In genomic region chr3:128569756-128570155, GRCh38 we compare ENCODE assay signal across 35 cellular contexts.
"Had no signal": no experiment of that assay in that cellular context is flagged by ENCODE, and none has a peak within 500 bp of the region (broad histone marks: within the 10 kb centered on the region; RNA-seq: fewer than 3 reads in every experiment).

No MANE protein-coding gene starts in this region.

- H3K27ac Mint-ChIP-seq: activated CD4-positive, alpha-beta T cell treated with anti-CD3 and anti-CD28 coated beads for 36 hours; activated CD4-positive, alpha-beta T cell treated with anti-CD3 and anti-CD28 coated beads, Interleukin-2, amount 10 ng/mL, durations not matched to agents 7 days and 5 days; activated CD8-positive, alpha-beta T cell treated with anti-CD3 and anti-CD28 coated beads, Interleukin-2, amount 10 ng/mL, durations not matched to agents 7 days and 5 days; activated naive CD4-positive, alpha-beta T cell treated with anti-CD3 and anti-CD28 coated beads, Interleukin-2, amount 10 ng/mL, durations not matched to agents 7 days and 5 days; activated naive CD8-positive, alpha-beta T cell; activated naive CD8-positive, alpha-beta T cell treated with anti-CD3 and anti-CD28 coated beads, Interleukin-2, amount 50 U/mL, for 24 hours; brain; WTC11 had no signal

- DNase-seq: activated CD4-positive, alpha-beta T cell treated with anti-CD3 and anti-CD28 coated beads for 36 hours; activated CD4-positive, alpha-beta T cell treated with anti-CD3 and anti-CD28 coated beads, Interleukin-2, amount 10 ng/mL, durations not matched to agents 7 days and 5 days; activated CD4-positive, alpha-beta T cell treated with anti-CD3 and anti-CD28 coated beads, Interleukin-2, amount 50 U/mL, for 48 hours; activated CD8-positive, alpha-beta memory T cell treated with anti-CD3 and anti-CD28 coated beads, Interleukin-2, amount 50 U/mL, for 4 hours; activated CD8-positive, alpha-beta T cell treated with anti-CD3 and anti-CD28 coated beads, Interleukin-2, amount 10 ng/mL, durations not matched to agents 7 days and 5 days; activated effector memory CD4-positive, alpha-beta T cell treated with Interleukin-2 at 50 U/mL for 16 hours; activated naive CD4-positive, alpha-beta T cell treated with anti-CD3 and anti-CD28 coated beads, Interleukin-2, amount 10 ng/mL, durations not matched to agents 7 days and 5 days; activated naive CD8-positive, alpha-beta T cell treated with anti-CD3 and anti-CD28 coated beads, Interleukin-2, amount 50 U/mL, for 24 hours; activated T-cell treated with anti-CD3 and anti-CD28 coated beads for 4 hours; activated T-cell treated with anti-CD3 and anti-CD28 coated beads, Interleukin-2, amount 50 U/mL, for 4 hours; anterior cingulate cortex; caudate nucleus; cerebellar nuclear complex; NCI-H1092 treated with DMSO at 0.1 percent for 48 hours; NCI-H1417; NCI-H146; NCI-H187; NCI-H2029 treated with DMSO at 0.1 percent for 48 hours; NCI-H2107; NCI-H2171 treated with DMSO at 0.1 percent for 48 hours; NCI-H2227 treated with DMSO at 0.1 percent for 48 hours; NCI-H446 treated with DMSO at 0.1 percent for 48 hours; NCI-H524; NCI-H69; NCI-H82; SHP77; SJCRH30; T1000 had no signal

- H3K9me3 Mint-ChIP-seq: activated CD4-positive, alpha-beta T cell treated with anti-CD3 and anti-CD28 coated beads, Interleukin-2, amount 10 ng/mL, durations not matched to agents 7 days and 5 days; activated naive CD4-positive, alpha-beta T cell treated with anti-CD3 and anti-CD28 coated beads, Interleukin-2, amount 10 ng/mL, durations not matched to agents 7 days and 5 days; activated naive CD8-positive, alpha-beta T cell treated with anti-CD3 and anti-CD28 coated beads, Interleukin-2, amount 50 U/mL, for 24 hours; activated T-cell treated with anti-CD3 and anti-CD28 coated beads, Interleukin-2, amount 50 U/mL, for 4 hours; WTC11 had no signal

- ATAC-seq: activated CD4-positive, alpha-beta T cell treated with anti-CD3 and anti-CD28 coated beads for 36 hours; activated CD4-positive, CD25-positive, alpha-beta regulatory T cell treated with anti-CD3 and anti-CD28 coated beads, Interleukin-2, amount 50 U/mL, for 24 hours; activated CD8-positive, alpha-beta T cell treated with anti-CD3 and anti-CD28 coated beads, Interleukin-2, amount 10 ng/mL, durations not matched to agents 7 days and 5 days; activated naive CD8-positive, alpha-beta T cell treated with anti-CD3 and anti-CD28 coated beads, Interleukin-2, amount 50 U/mL, for 24 hours; activated T-cell treated with anti-CD3 and anti-CD28 coated beads, Interleukin-2, amount 50 U/mL, for 4 hours; Panc1; WTC11 had no signal

- H3K36me3 ChIP-seq: SJCRH30 had no signal

- H3K4me3 Mint-ChIP-seq: activated CD4-positive, alpha-beta T cell treated with anti-CD3 and anti-CD28 coated beads for 36 hours; activated CD4-positive, alpha-beta T cell treated with anti-CD3 and anti-CD28 coated beads, Interleukin-2, amount 10 ng/mL, durations not matched to agents 7 days and 5 days; activated CD8-positive, alpha-beta T cell treated with anti-CD3 and anti-CD28 coated beads, Interleukin-2, amount 10 ng/mL, durations not matched to agents 7 days and 5 days; activated naive CD4-positive, alpha-beta T cell treated with anti-CD3 and anti-CD28 coated beads, Interleukin-2, amount 10 ng/mL, durations not matched to agents 7 days and 5 days; activated naive CD8-positive, alpha-beta T cell; activated naive CD8-positive, alpha-beta T cell treated with anti-CD3 and anti-CD28 coated beads, Interleukin-2, amount 50 U/mL, for 24 hours; activated T-cell treated with anti-CD3 and anti-CD28 coated beads, Interleukin-2, amount 50 U/mL, for 4 hours; brain; WTC11 had no signal

- H3K27ac ChIP-seq: KMS-11, SJCRH30, SK-N-MC had no signal

- H3K27me3 ChIP-seq: SJCRH30 had no signal

- H3K9me3 ChIP-seq: SJCRH30 had no signal

- H3K36me3 Mint-ChIP-seq: activated naive CD4-positive, alpha-beta T cell treated with anti-CD3 and anti-CD28 coated beads, Interleukin-2, amount 10 ng/mL, durations not matched to agents 7 days and 5 days; activated naive CD8-positive, alpha-beta T cell; brain; WTC11 had no signal

- H3K4me3 ChIP-seq: SJCRH30, SK-N-MC had no signal

- H3K4me1 ChIP-seq: SJCRH30 had no signal
